ENCODE assay signal across 2 cellular contexts in the genomic region with DNA sequence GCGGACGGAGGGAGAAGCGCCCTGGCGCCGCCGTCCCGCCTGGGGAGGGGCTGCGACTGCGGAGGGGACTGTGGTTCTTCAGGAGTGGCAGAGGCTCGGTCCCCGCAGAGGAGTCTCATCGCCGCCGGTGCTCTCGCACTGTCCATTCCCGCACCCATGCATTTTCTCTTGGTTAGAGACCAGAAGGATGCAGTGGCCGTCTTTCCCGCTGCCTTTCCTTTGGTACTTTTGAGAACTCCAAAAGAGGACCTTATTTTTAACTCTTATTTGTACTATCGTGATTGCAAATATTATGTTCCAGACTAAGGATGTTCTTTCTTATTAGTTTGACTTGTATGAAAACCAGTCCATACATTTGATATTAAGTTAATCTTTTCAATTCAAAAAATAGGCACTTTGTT.
A peak's percentile ranks its signal among the peaks of the same experiment; 100 is the strongest.
TF ChIP-seq lines count a peak whose summit lies in the region.

No MANE protein-coding gene starts in this region.

TF ChIP-seq in HEK293, 187 proteins besides CTCF, POLR2A, EP300 and RAD21 (continued from another document):
- TF ChIP-seq ZNF660 (tag by site-specific recombination; IDR thresholded peaks at IDR 0.05) (0 out of 2 replicates have a peak, but pooled peaks have one; percentile 1), SP7 (tag by site-specific recombination; IDR thresholded peaks at IDR 0.05) (0 out of 2 replicates have a peak, but pooled peaks have one; percentile 7), ZFP69B (tag by site-specific recombination; IDR thresholded peaks at IDR 0.05) (0 out of 2 replicates have a peak, but pooled peaks have one; percentile 4), ZNF777 (tag by site-specific recombination; IDR thresholded peaks at IDR 0.05; ENCODE audit: borderline replicate concordance) (no peak), IKZF3 (tag by site-specific recombination; IDR thresholded peaks at IDR 0.05) (0 out of 2 replicates have a peak, but pooled peaks have one; percentile 35), SETDB1 (IDR thresholded peaks at IDR 0.05; ENCODE audit: insufficient read length, low read length) (no peak), ZNF768 (tag by site-specific recombination; IDR thresholded peaks at IDR 0.05) (no peak), ZBTB20 (tag by site-specific recombination; IDR thresholded peaks at IDR 0.05) (peak; percentile 36), KLF10 (tag by site-specific recombination; IDR thresholded peaks at IDR 0.05) (no peak), ZNF335 (tag by site-specific recombination; conservative IDR thresholded peaks at IDR 0.05) (peak; percentile 20)
- TF ChIP-seq, protein P1, sequence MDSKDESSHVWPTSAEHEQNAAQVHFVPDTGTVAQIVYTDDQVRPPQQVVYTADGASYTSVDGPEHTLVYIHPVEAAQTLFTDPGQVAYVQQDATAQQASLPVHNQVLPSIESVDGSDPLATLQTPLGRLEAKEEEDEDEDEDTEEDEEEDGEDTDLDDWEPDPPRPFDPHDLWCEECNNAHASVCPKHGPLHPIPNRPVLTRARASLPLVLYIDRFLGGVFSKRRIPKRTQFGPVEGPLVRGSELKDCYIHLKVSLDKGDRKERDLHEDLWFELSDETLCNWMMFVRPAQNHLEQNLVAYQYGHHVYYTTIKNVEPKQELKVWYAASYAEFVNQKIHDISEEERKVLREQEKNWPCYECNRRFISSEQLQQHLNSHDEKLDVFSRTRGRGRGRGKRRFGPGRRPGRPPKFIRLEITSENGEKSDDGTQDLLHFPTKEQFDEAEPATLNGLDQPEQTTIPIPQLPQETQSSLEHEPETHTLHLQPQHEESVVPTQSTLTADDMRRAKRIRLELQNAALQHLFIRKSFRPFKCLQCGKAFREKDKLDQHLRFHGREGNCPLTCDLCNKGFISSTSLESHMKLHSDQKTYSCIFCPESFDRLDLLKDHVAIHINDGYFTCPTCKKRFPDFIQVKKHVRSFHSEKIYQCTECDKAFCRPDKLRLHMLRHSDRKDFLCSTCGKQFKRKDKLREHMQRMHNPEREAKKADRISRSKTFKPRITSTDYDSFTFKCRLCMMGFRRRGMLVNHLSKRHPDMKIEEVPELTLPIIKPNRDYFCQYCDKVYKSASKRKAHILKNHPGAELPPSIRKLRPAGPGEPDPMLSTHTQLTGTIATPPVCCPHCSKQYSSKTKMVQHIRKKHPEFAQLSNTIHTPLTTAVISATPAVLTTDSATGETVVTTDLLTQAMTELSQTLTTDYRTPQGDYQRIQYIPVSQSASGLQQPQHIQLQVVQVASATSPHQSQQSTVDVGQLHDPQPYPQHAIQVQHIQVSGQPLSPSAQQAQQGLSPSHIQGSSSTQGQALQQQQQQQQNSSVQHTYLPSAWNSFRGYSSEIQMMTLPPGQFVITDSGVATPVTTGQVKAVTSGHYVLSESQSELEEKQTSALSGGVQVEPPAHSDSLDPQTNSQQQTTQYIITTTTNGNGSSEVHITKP (tag by site-specific recombination; IDR thresholded peaks at IDR 0.05): peak; percentile 79

TF ChIP-seq in WTC11, 78 proteins besides CTCF, POLR2A, EP300 and RAD21 (continued from another document):
- TF ChIP-seq, protein P2, sequence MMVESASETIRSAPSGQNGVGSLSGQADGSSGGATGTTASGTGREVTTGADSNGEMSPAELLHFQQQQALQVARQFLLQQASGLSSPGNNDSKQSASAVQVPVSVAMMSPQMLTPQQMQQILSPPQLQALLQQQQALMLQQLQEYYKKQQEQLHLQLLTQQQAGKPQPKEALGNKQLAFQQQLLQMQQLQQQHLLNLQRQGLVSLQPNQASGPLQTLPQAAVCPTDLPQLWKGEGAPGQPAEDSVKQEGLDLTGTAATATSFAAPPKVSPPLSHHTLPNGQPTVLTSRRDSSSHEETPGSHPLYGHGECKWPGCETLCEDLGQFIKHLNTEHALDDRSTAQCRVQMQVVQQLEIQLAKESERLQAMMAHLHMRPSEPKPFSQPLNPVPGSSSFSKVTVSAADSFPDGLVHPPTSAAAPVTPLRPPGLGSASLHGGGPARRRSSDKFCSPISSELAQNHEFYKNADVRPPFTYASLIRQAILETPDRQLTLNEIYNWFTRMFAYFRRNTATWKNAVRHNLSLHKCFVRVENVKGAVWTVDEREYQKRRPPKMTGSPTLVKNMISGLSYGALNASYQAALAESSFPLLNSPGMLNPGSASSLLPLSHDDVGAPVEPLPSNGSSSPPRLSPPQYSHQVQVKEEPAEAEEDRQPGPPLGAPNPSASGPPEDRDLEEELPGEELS (CRISPR knock-in tag; IDR thresholded peaks at IDR 0.05): no peak
- TF ChIP-seq, protein P3, sequence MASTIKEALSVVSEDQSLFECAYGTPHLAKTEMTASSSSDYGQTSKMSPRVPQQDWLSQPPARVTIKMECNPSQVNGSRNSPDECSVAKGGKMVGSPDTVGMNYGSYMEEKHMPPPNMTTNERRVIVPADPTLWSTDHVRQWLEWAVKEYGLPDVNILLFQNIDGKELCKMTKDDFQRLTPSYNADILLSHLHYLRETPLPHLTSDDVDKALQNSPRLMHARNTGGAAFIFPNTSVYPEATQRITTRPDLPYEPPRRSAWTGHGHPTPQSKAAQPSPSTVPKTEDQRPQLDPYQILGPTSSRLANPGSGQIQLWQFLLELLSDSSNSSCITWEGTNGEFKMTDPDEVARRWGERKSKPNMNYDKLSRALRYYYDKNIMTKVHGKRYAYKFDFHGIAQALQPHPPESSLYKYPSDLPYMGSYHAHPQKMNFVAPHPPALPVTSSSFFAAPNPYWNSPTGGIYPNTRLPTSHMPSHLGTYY (CRISPR knock-in tag; IDR thresholded peaks at IDR 0.05): no peak
- no peak for TF ChIP-seq NR3C1 (CRISPR knock-in tag; conservative IDR thresholded peaks at IDR 0.05; ENCODE audit: low read depth)
- TF ChIP-seq ZNF396 (CRISPR knock-in tag; IDR thresholded peaks at IDR 0.05; ENCODE audit: borderline replicate concordance): no peak
- TF ChIP-seq, protein P4, sequence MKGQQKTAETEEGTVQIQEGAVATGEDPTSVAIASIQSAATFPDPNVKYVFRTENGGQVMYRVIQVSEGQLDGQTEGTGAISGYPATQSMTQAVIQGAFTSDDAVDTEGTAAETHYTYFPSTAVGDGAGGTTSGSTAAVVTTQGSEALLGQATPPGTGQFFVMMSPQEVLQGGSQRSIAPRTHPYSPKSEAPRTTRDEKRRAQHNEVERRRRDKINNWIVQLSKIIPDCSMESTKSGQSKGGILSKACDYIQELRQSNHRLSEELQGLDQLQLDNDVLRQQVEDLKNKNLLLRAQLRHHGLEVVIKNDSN (CRISPR knock-in tag; IDR thresholded peaks at IDR 0.05): no peak
- no peak for TF ChIP-seq FOXP1 (CRISPR knock-in tag; IDR thresholded peaks at IDR 0.05; ENCODE audit: borderline replicate concordance)
- TF ChIP-seq, protein P5, sequence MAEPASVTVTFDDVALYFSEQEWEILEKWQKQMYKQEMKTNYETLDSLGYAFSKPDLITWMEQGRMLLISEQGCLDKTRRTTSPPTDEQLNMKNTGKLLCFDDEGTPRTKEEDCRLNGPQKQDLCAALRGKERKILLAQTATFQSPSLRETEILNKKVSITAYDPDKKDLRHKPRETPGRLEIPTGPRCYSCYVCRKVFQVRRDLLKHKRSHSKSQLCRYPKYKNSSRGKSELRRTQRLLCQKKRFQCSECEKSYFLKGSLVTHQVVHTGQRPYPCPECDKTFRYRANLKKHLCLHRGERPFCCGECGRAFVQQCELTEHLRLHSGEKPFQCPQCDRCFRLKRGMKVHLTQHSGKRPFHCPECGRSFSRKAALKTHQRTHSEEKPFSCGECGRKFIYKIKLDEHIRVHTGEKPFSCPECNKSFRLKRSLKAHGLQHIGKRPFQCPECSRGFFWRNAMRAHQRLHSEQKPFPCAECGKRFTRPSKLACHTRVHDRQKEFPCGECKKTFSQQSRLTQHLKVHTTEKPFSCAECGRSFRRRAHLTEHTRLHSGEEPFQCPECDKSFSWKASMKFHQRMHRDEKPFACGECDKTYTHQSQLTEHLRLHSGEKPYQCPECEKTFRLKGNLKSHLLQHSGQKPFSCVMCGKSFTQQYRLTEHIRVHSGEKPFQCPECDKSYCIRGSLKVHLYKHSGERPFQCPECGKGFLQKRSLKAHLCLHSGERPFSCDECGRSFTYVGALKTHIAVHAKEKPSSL (CRISPR knock-in tag; conservative IDR thresholded peaks at IDR 0.05): no peak
- TF ChIP-seq, protein P6, sequence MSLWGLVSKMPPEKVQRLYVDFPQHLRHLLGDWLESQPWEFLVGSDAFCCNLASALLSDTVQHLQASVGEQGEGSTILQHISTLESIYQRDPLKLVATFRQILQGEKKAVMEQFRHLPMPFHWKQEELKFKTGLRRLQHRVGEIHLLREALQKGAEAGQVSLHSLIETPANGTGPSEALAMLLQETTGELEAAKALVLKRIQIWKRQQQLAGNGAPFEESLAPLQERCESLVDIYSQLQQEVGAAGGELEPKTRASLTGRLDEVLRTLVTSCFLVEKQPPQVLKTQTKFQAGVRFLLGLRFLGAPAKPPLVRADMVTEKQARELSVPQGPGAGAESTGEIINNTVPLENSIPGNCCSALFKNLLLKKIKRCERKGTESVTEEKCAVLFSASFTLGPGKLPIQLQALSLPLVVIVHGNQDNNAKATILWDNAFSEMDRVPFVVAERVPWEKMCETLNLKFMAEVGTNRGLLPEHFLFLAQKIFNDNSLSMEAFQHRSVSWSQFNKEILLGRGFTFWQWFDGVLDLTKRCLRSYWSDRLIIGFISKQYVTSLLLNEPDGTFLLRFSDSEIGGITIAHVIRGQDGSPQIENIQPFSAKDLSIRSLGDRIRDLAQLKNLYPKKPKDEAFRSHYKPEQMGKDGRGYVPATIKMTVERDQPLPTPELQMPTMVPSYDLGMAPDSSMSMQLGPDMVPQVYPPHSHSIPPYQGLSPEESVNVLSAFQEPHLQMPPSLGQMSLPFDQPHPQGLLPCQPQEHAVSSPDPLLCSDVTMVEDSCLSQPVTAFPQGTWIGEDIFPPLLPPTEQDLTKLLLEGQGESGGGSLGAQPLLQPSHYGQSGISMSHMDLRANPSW (CRISPR knock-in tag; conservative IDR thresholded peaks at IDR 0.05; ENCODE audit: low read depth): no peak
- TF ChIP-seq, protein P7, sequence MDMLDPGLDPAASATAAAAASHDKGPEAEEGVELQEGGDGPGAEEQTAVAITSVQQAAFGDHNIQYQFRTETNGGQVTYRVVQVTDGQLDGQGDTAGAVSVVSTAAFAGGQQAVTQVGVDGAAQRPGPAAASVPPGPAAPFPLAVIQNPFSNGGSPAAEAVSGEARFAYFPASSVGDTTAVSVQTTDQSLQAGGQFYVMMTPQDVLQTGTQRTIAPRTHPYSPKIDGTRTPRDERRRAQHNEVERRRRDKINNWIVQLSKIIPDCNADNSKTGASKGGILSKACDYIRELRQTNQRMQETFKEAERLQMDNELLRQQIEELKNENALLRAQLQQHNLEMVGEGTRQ (CRISPR knock-in tag; IDR thresholded peaks at IDR 0.05): no peak
- no peak for TF ChIP-seq GTF2I (CRISPR knock-in tag; conservative IDR thresholded peaks at IDR 0.05)
- TF ChIP-seq, protein P8, sequence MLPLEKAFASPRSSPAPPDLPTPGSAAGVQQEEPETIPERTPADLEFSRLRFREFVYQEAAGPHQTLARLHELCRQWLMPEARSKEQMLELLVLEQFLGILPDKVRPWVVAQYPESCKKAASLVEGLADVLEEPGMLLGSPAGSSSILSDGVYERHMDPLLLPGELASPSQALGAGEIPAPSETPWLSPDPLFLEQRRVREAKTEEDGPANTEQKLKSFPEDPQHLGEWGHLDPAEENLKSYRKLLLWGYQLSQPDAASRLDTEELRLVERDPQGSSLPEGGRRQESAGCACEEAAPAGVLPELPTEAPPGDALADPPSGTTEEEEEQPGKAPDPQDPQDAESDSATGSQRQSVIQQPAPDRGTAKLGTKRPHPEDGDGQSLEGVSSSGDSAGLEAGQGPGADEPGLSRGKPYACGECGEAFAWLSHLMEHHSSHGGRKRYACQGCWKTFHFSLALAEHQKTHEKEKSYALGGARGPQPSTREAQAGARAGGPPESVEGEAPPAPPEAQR (CRISPR knock-in tag; IDR thresholded peaks at IDR 0.05): no peak
- TF ChIP-seq, protein P9, sequence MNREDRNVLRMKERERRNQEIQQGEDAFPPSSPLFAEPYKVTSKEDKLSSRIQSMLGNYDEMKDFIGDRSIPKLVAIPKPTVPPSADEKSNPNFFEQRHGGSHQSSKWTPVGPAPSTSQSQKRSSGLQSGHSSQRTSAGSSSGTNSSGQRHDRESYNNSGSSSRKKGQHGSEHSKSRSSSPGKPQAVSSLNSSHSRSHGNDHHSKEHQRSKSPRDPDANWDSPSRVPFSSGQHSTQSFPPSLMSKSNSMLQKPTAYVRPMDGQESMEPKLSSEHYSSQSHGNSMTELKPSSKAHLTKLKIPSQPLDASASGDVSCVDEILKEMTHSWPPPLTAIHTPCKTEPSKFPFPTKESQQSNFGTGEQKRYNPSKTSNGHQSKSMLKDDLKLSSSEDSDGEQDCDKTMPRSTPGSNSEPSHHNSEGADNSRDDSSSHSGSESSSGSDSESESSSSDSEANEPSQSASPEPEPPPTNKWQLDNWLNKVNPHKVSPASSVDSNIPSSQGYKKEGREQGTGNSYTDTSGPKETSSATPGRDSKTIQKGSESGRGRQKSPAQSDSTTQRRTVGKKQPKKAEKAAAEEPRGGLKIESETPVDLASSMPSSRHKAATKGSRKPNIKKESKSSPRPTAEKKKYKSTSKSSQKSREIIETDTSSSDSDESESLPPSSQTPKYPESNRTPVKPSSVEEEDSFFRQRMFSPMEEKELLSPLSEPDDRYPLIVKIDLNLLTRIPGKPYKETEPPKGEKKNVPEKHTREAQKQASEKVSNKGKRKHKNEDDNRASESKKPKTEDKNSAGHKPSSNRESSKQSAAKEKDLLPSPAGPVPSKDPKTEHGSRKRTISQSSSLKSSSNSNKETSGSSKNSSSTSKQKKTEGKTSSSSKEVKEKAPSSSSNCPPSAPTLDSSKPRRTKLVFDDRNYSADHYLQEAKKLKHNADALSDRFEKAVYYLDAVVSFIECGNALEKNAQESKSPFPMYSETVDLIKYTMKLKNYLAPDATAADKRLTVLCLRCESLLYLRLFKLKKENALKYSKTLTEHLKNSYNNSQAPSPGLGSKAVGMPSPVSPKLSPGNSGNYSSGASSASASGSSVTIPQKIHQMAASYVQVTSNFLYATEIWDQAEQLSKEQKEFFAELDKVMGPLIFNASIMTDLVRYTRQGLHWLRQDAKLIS (CRISPR knock-in tag; IDR thresholded peaks at IDR 0.05; ENCODE audit: borderline replicate concordance): no peak
- no peak for TF ChIP-seq TEAD4 (CRISPR knock-in tag; IDR thresholded peaks at IDR 0.05)
- no peak for TF ChIP-seq ZNF121 (CRISPR knock-in tag; IDR thresholded peaks at IDR 0.05)
- TF ChIP-seq, protein P10, sequence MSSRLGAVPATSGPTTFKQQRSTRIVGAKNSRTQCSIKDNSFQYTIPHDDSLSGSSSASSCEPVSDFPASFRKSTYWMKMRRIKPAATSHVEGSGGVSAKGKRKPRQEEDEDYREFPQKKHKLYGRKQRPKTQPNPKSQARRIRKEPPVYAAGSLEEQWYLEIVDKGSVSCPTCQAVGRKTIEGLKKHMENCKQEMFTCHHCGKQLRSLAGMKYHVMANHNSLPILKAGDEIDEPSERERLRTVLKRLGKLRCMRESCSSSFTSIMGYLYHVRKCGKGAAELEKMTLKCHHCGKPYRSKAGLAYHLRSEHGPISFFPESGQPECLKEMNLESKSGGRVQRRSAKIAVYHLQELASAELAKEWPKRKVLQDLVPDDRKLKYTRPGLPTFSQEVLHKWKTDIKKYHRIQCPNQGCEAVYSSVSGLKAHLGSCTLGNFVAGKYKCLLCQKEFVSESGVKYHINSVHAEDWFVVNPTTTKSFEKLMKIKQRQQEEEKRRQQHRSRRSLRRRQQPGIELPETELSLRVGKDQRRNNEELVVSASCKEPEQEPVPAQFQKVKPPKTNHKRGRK (CRISPR knock-in tag; IDR thresholded peaks at IDR 0.05; ENCODE audit: borderline replicate concordance): no peak
- TF ChIP-seq ZNF219 (CRISPR knock-in tag; IDR thresholded peaks at IDR 0.05; ENCODE audit: borderline replicate concordance): no peak
- TF ChIP-seq, protein P11, sequence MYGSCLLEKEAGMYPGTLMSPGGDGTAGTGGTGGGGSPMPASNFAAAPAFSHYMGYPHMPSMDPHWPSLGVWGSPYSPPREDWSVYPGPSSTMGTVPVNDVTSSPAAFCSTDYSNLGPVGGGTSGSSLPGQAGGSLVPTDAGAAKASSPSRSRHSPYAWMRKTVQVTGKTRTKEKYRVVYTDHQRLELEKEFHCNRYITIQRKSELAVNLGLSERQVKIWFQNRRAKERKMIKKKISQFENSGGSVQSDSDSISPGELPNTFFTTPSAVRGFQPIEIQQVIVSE (CRISPR knock-in tag; IDR thresholded peaks at IDR 0.05; ENCODE audit: borderline replicate concordance): no peak
